ENCODE assay signal across 12 cellular contexts in genomic region chr7:128053023-128053422, GRCh38. TPM values are rescaled to one million over a fixed set of nuclear protein-coding genes. Genes with fewer than 3 reads are reported as not detected.
DNase-seq lines count a peak whose midpoint lies in the region; ATAC-seq and TF ChIP-seq lines count a peak whose summit lies in the region.
"Had no signal": no experiment of that assay in that cellular context is flagged by ENCODE, and none has a peak within 500 bp of the region (broad histone marks: within the 10 kb centered on the region; RNA-seq: fewer than 3 reads in every experiment).

No MANE protein-coding gene starts in this region.

- no peak overlapping the region for H2BK120ac ChIP-seq in mesenchymal stem cell (ENCODE audit: low read depth, low read length)

- no peak overlapping the region for H2AFZ ChIP-seq in mesenchymal stem cell (ENCODE audit: low read depth, low read length)

- H3K9ac ChIP-seq in mesenchymal stem cell (ENCODE audit: low read length), result no peak overlapping the region

- no peak overlapping the region for H3K14ac ChIP-seq in mesenchymal stem cell (ENCODE audit: low read length in 2 of 2)

- H3K9me3 Mint-ChIP-seq in natural killer cell, result no peaks in the 10 kb centered on the region
- H3K9me3 Mint-ChIP-seq: T-cell had no signal

- H3K27ac ChIP-seq in SJCRH30, result no peak overlapping the region
- H3K27ac ChIP-seq in mesenchymal stem cell (ENCODE audit: low read length, poor library complexity, severe bottlenecking), result no peak overlapping the region
- H3K27ac ChIP-seq: A549 had no signal

- H3K4ac ChIP-seq in mesenchymal stem cell (ENCODE audit: low read depth in 1 of 2, low read length in 2 of 2), result no peak overlapping the region

- peaks cover 14 to 34% of the 10 kb centered on the region in 2 donors for H3K4me1 Mint-ChIP-seq in natural killer cell

- H3K36me3 ChIP-seq in SJCRH30 (no peaks in the 10 kb centered on the region), mesenchymal stem cell (ENCODE audit: control insufficient read depth in 1 of 2, insufficient read depth in 2 of 2, low read depth in 1 of 2, low read length in 2 of 2) (peaks cover 15 to 19% of the 10 kb centered on the region in 2 experiments)

- H3K9me3 ChIP-seq in SJCRH30 (replicated peaks), result no peaks in the 10 kb centered on the region
- no peaks in the 10 kb centered on the region for H3K9me3 ChIP-seq in mesenchymal stem cell (ENCODE audit: control insufficient read depth, low read length)
- H3K9me3 ChIP-seq: A549 had no signal

- no peak overlapping the region for H3K27ac Mint-ChIP-seq in natural killer cell

- H3K4me1 ChIP-seq in SJCRH30 (peaks cover 11% of the 10 kb centered on the region), mesenchymal stem cell (ENCODE audit: control insufficient read depth, insufficient read depth, low read depth, low read length) (peaks cover 13% of the 10 kb centered on the region)
- H3K4me1 ChIP-seq: A549 had no signal

- no peak overlapping the region for H2BK15ac ChIP-seq in mesenchymal stem cell (ENCODE audit: low read depth, poor library complexity, severe bottlenecking)

- H2BK5ac ChIP-seq in mesenchymal stem cell (ENCODE audit: low read depth, low read length, poor library complexity, severe bottlenecking), result no peak overlapping the region

- H3K27me3 Mint-ChIP-seq in natural killer cell (ENCODE audit: low read depth in 2 of 2), result no peaks in the 10 kb centered on the region
- H3K27me3 Mint-ChIP-seq: T-cell had no signal

- H2BK12ac ChIP-seq in mesenchymal stem cell (ENCODE audit: low read length in 2 of 2), result no peak overlapping the region

- no peak overlapping the region for H3K23ac ChIP-seq in mesenchymal stem cell (ENCODE audit: low read length in 2 of 2)

- intact Hi-C loops in natural killer cell (cut with micrococcal nuclease), result no loop called here

- no peak overlapping the region for H4K8ac ChIP-seq in mesenchymal stem cell (ENCODE audit: low read length)

- no peak overlapping the region for H3K4me3 Mint-ChIP-seq in natural killer cell
- H3K4me3 Mint-ChIP-seq: T-cell had no signal

- no peak overlapping the region for H3K4me3 ChIP-seq in SJCRH30
- no peak overlapping the region for H3K4me3 ChIP-seq in mesenchymal stem cell (ENCODE audit: insufficient read depth in 1 of 2, low read depth in 1 of 2, low read length in 2 of 2)
- H3K4me3 ChIP-seq: A549 had no signal

- H3K4me2 ChIP-seq in mesenchymal stem cell (ENCODE audit: low read length, poor library complexity, severe bottlenecking), result no peak overlapping the region
- H3K4me2 ChIP-seq: A549 had no signal

- H4K91ac ChIP-seq in mesenchymal stem cell (ENCODE audit: low read length), result no peak overlapping the region

- no peak for TF ChIP-seq CTCF in natural killer cell (IDR thresholded peaks at IDR 0.05)

- no peak for ATAC-seq in natural killer cell
- ATAC-seq in GM21786 (IDR thresholded peaks at IDR 0.05; ENCODE audit: unreplicated experiment), result no peak
- ATAC-seq in HG02798 (IDR thresholded peaks at IDR 0.05; ENCODE audit: poor library complexity, unreplicated experiment), result no peak
- ATAC-seq: T-cell had no signal

- H3K36me3 Mint-ChIP-seq in natural killer cell, result no peaks in the 10 kb centered on the region

- H3K79me1 ChIP-seq in mesenchymal stem cell (replicated peaks; ENCODE audit: low read length, poor library complexity, severe bottlenecking), result peaks cover 43% of the 10 kb centered on the region

- H3K27me3 ChIP-seq in SJCRH30 (no peaks in the 10 kb centered on the region), mesenchymal stem cell (ENCODE audit: control insufficient read depth in 1 of 2, insufficient read depth in 1 of 2, low read length in 2 of 2) (no peaks in the 10 kb centered on the region)

- no peak overlapping the region for H2AK5ac ChIP-seq in mesenchymal stem cell (ENCODE audit: low read length, severe bottlenecking)

- H3K18ac ChIP-seq in mesenchymal stem cell (ENCODE audit: low read depth in 1 of 2, low read length in 2 of 2), result no peak overlapping the region

- peak; percentile 26 for DNase-seq in NCI-H2107 treated with DMSO at 0.1 percent for 48 hours (lab: John Stamatoyannopoulos, UW; ENCODE audit: unreplicated experiment)
- no peak for DNase-seq in NCI-H2107 (lab: John Stamatoyannopoulos, UW)
- peak; percentile 90 for DNase-seq in NCI-H1105 (lab: John Stamatoyannopoulos, UW)
- DNase-seq in SJCRH30, result peak; percentile 39 to 77
- peak; percentile 41 for DNase-seq in mesenchymal stem cell
- DNase-seq in natural killer cell, result no peak
- DNase-seq: effector CD8-positive, alpha-beta T cell; H7 had no signal

RNA-seq across cellular contexts. Expression of gene LRRC4, which starts 21.8 kb away (rescaled TPM):
- total RNA-seq in SJCRH30 (2014; rRNA removed; shearing (Covaris generic)), result 1.4 and 2.1 TPM in 2 replicates
- polyA plus RNA-seq in mesenchymal stem cell (2013, experiment 1 of 2), result 0.23 TPM
- polyA plus RNA-seq in mesenchymal stem cell (2013, experiment 2 of 2), result 0.14 TPM
- total RNA-seq in natural killer cell, result 1 to 10 TPM in 2 of 3 donors, under 1 TPM in 1; 0.79 to 2.4 (median 1.8) TPM
- polyA plus RNA-seq: A549 had no signal

Comparison
In these comparisons a context has a peak if more than half of its experiments do, and no peak if none do; other contexts are left out.
1. DNase-seq: peak in NCI-H2107 treated with DMSO at 0.1 percent for 48 hours (single experiment), NCI-H1105 (single experiment), SJCRH30 (2 of 2) and mesenchymal stem cell (single experiment); none in NCI-H2107 (single experiment) and natural killer cell (single experiment).